22 cellular contexts compared by ENCODE assay signal in the genomic region with DNA sequence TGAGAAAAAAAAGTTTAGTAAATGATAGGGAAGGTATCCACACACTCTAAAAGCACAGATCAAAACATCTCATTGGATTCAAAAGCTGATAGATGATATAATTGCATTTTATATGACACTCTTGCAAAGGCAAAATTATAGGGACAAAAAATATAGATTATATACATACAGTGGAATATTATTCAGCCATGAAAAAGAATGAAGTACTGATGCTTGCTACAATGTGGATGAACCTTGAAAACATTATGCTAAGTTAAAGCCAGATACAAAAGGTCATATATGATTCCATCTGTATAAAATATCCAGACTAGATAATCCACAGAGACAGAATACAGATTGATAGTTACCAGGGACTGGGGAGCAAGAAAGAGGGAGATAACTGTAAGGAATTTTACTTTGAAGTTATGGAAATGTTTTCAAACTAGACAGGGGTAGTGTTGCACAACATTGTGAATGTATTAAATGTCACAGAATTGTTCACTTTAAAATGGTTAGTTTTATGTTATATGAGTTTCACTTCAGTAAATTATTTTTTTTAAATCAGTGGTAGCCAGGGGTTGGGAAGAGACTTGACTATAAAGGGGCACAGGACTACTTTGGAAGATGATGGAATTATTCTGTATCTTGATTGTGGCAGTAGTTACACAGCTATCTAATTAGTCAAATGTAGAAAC. TPM values are rescaled to one million over a fixed set of nuclear protein-coding genes. Genes with fewer than 3 reads are reported as not detected.
A peak's percentile ranks its signal among the peaks of the same experiment; 100 is the strongest.
DNase-seq lines count a peak whose midpoint lies in the region; ATAC-seq, FAIRE-seq and TF ChIP-seq lines count a peak whose summit lies in the region.
"Had no signal": no experiment of that assay in that cellular context is flagged by ENCODE, and none has a peak within 500 bp of the region (broad histone marks: within the 10 kb centered on the region; RNA-seq: fewer than 3 reads in every experiment).

No MANE protein-coding gene starts in this region.

- BruUV-seq in IMR-90 (replicated peaks; lab: Mats Ljungman, UMichigan): no TSS peak

- H2BK12ac ChIP-seq in H1 (ENCODE audit: low read depth, low read length): no peak overlapping the region

- H3K4me3 ChIP-seq in IMR-90 (ENCODE audit: insufficient read depth, low read depth, low read length) (no peak overlapping the region), H1 (ENCODE audit: extremely low read depth in 1 of 4, insufficient read depth in 2 of 4, low read depth in 3 of 4, low read length in 4 of 4) (no peak overlapping the region)
- H3K4me3 ChIP-seq: GM23248 had no signal

- H2BK5ac ChIP-seq in IMR-90 (ENCODE audit: low read depth, low read length, poor library complexity, severe bottlenecking) (no peak overlapping the region), H1 (ENCODE audit: low read depth, low read length) (no peak overlapping the region)

- intact Hi-C loops in IMR-90 (cut with micrococcal nuclease): no loop called here

- H3K4me3 Mint-ChIP-seq in activated naive CD4-positive, alpha-beta T cell treated with anti-CD3 and anti-CD28 coated beads, Interleukin-2, amount 50 U/mL, for 24 hours: no peak overlapping the region
- H3K4me3 Mint-ChIP-seq: H9, HFFc6 had no signal

- no peak overlapping the region; the same call in 1 of the 2 replicates for H3K56ac ChIP-seq in IMR-90 (ENCODE audit: extremely low read depth, insufficient read depth, low read length)
- no peak overlapping the region for H3K56ac ChIP-seq in H1 (replicated peaks; ENCODE audit: insufficient read length, low read depth, low read length)

- H3K18ac ChIP-seq in IMR-90 (ENCODE audit: low read depth, low read length) (no peak overlapping the region), H1 (ENCODE audit: extremely low read depth, low read length) (no peak overlapping the region)

- H3K27ac ChIP-seq in IMR-90 (ENCODE audit: insufficient read depth, low read length) (no peak overlapping the region), H1 (ENCODE audit: low read depth, low read length) (no peak overlapping the region)
- H3K27ac ChIP-seq: GM23248, RWPE1 had no signal

- in situ Hi-C loops in IMR-90 (cut with MboI; ENCODE audit: low sequenced_read_pairs): no loop called here

- ATAC-seq in activated naive CD4-positive, alpha-beta T cell treated with anti-CD3 and anti-CD28 coated beads, Interleukin-2, amount 50 U/mL, for 72 hours: no peak
- ATAC-seq in IMR-90 (ENCODE audit: low read depth): no peak
- no peak for ATAC-seq in HG03025 (IDR thresholded peaks at IDR 0.05; ENCODE audit: low FRiP score, unreplicated experiment)
- ATAC-seq: Panc1 had no signal

- H2AFZ ChIP-seq in IMR-90 (replicated peaks; ENCODE audit: low read length, poor library complexity): no peak overlapping the region
- no peak overlapping the region for H2AFZ ChIP-seq in H1 (ENCODE audit: low read length)
- H2AFZ ChIP-seq: GM23248 had no signal

- FAIRE-seq in H1 (lab: Jason Lieb, UNC): no peak
- FAIRE-seq: D721Med had no signal

- no peak overlapping the region for H3K23ac ChIP-seq in IMR-90 (ENCODE audit: low read depth, low read length)
- H3K23ac ChIP-seq in H1 (ENCODE audit: insufficient read length): no peak overlapping the region

- H4K8ac ChIP-seq in IMR-90 (ENCODE audit: low read depth in 2 of 2, low read length in 2 of 2) (no peak overlapping the region), H1 (ENCODE audit: extremely low read depth, insufficient read depth, low read length) (no peak overlapping the region)

- no peak overlapping the region for H2AK5ac ChIP-seq in IMR-90 (ENCODE audit: low read depth, low read length)
- no peak overlapping the region for H2AK5ac ChIP-seq in H1 (ENCODE audit: low read depth, low read length)

- H3K4me1 Mint-ChIP-seq in activated naive CD4-positive, alpha-beta T cell treated with anti-CD3 and anti-CD28 coated beads, Interleukin-2, amount 50 U/mL, for 24 hours: peaks cover 6% of the 10 kb centered on the region

- H4K91ac ChIP-seq in IMR-90 (ENCODE audit: insufficient read depth, low read depth, low read length) (no peak overlapping the region), H1 (replicated peaks; ENCODE audit: insufficient read length, low read length) (no peak overlapping the region)

- no peak for TF ChIP-seq EP300 in H1 (IDR thresholded peaks at IDR 0.05; ENCODE audit: borderline replicate concordance in 1 of 2, low read depth in 2 of 2, low read length in 2 of 2)

- H3K14ac ChIP-seq in IMR-90 (replicated peaks; ENCODE audit: low read depth, low read length) (no peak overlapping the region), H1 (ENCODE audit: insufficient read length) (no peak overlapping the region)

- H3K36me3 ChIP-seq in IMR-90 (ENCODE audit: control insufficient read depth, insufficient read depth, low read length) (no peaks in the 10 kb centered on the region), H1 (ENCODE audit: control insufficient read depth in 2 of 4, insufficient read depth in 4 of 4, low read length in 3 of 4) (no peaks in the 10 kb centered on the region)

- no peak for TF ChIP-seq POLR2A in IMR-90 (IDR thresholded peaks at IDR 0.05; ENCODE audit: low read depth, low read length)
- TF ChIP-seq POLR2A in H1 (IDR thresholded peaks at IDR 0.05; ENCODE audit: control extremely low read depth in 1 of 2, low read depth in 2 of 2, low read length in 2 of 2): no peak

- H3K9me1 ChIP-seq in IMR-90 (ENCODE audit: insufficient read depth, low read length): 0 out of 2 replicates have a peak, but pooled peaks cover 5% of the 10 kb centered on the region

- peak overlapping the region; percentile 5 for H3K27ac Mint-ChIP-seq in activated naive CD4-positive, alpha-beta T cell treated with anti-CD3 and anti-CD28 coated beads, Interleukin-2, amount 50 U/mL, for 24 hours
- no peak overlapping the region for H3K27ac Mint-ChIP-seq in activated naive CD4-positive, alpha-beta T cell treated with anti-CD3 and anti-CD28 coated beads, Interleukin-2, amount 50 U/mL, for 72 hours
- H3K27ac Mint-ChIP-seq: H9 had no signal

- no peaks in the 10 kb centered on the region for H3K23me2 ChIP-seq in H1 (ENCODE audit: low read depth, low read length)

- H2BK15ac ChIP-seq in IMR-90 (ENCODE audit: low read depth, low read length) (no peak overlapping the region), H1 (ENCODE audit: low read length) (no peak overlapping the region)

- H3K36me3 Mint-ChIP-seq in activated naive CD4-positive, alpha-beta T cell treated with anti-CD3 and anti-CD28 coated beads, Interleukin-2, amount 50 U/mL, for 24 hours: no peaks in the 10 kb centered on the region
- peaks cover 0 to 5% of the 10 kb centered on the region in 2 donors for H3K36me3 Mint-ChIP-seq in activated naive CD4-positive, alpha-beta T cell treated with anti-CD3 and anti-CD28 coated beads, Interleukin-2, amount 50 U/mL, for 72 hours

- peaks cover 19% of the 10 kb centered on the region for H3K27me3 Mint-ChIP-seq in activated naive CD4-positive, alpha-beta T cell treated with anti-CD3 and anti-CD28 coated beads, Interleukin-2, amount 50 U/mL, for 24 hours

- TF ChIP-seq CTCF in IMR-90 (conservative IDR thresholded peaks at IDR 0.05; ENCODE audit: low read depth, low read length) (no peak), H1 (IDR thresholded peaks at IDR 0.05; ENCODE audit: control extremely low read depth in 1 of 3, insufficient read depth in 1 of 3, low read depth in 1 of 3, low read length in 3 of 3) (no peak)

- CTCF ChIA-PET in IMR-90 (lab: Yijun Ruan, JAX) (no interaction called here), H1 (lab: Charles Lee; ENCODE audit: partially characterized antibody) (interaction anchor here (1.8 kb wide), 1 partner anchor 12 kb away, joined by 6 read pairs; no protein-coding TSS in a partner anchor)

- H4K20me1 ChIP-seq in IMR-90 (ENCODE audit: insufficient read depth, low read length): no peaks in the 10 kb centered on the region
- H4K20me1 ChIP-seq in H1 (replicated peaks in 1 of 2; ENCODE audit: control insufficient read depth in 1 of 2, insufficient read depth in 2 of 2, low read length in 2 of 2): no peaks in the 10 kb centered on the region

- H2BK120ac ChIP-seq in IMR-90 (ENCODE audit: low read depth, low read length) (no peak overlapping the region), H1 (replicated peaks; ENCODE audit: low read depth, low read length) (no peak overlapping the region)

- no peak overlapping the region for H2AK9ac ChIP-seq in IMR-90 (replicated peaks; ENCODE audit: low read depth, low read length, poor library complexity)

- H3K4ac ChIP-seq in IMR-90 (ENCODE audit: low read depth, low read length) (no peak overlapping the region), H1 (replicated peaks; ENCODE audit: insufficient read length, low read depth, low read length) (no peak overlapping the region)

- no peak overlapping the region for H2BK20ac ChIP-seq in IMR-90 (ENCODE audit: low read depth, low read length)
- no peak overlapping the region for H2BK20ac ChIP-seq in H1 (ENCODE audit: low read length)

- no peak for TF ChIP-seq RAD21 in IMR-90 (IDR thresholded peaks at IDR 0.05; ENCODE audit: low read length)
- no peak for TF ChIP-seq RAD21 in H1 (IDR thresholded peaks at IDR 0.05 in 1 of 2, conservative IDR thresholded peaks at IDR 0.05 in 1 of 2; ENCODE audit: low read depth in 2 of 2, low read length in 2 of 2)

- no peak overlapping the region for H4K5ac ChIP-seq in IMR-90 (ENCODE audit: low read depth, low read length)
- H4K5ac ChIP-seq in H1 (ENCODE audit: insufficient read length, low read depth, low read length): no peak overlapping the region

- POLR2A ChIA-PET in IMR-90 (lab: Charles Lee; ENCODE audit: unreplicated experiment): no interaction called here
- POLR2A ChIA-PET in H1 (lab: Charles Lee; ENCODE audit: partially characterized antibody): no interaction called here

- H3K79me1 ChIP-seq in IMR-90 (ENCODE audit: low read depth in 1 of 2, low read length in 2 of 2) (no peaks in the 10 kb centered on the region), H1 (ENCODE audit: low read depth, low read length) (no peaks in the 10 kb centered on the region)

- no peaks in the 10 kb centered on the region for H3K79me2 ChIP-seq in H1 (ENCODE audit: control insufficient read depth in 1 of 2, insufficient read depth in 2 of 2, low read length in 2 of 2)

- H3K9ac ChIP-seq in IMR-90 (ENCODE audit: low read depth, low read length) (no peak overlapping the region), H1 (replicated peaks in 1 of 4; ENCODE audit: extremely low read depth in 1 of 4, low read depth in 3 of 4, low read length in 3 of 4) (no peak overlapping the region)
- H3K9ac ChIP-seq: GM23248 had no signal

- dilution Hi-C loops in IMR-90 (cut with HindIII; ENCODE audit: low sequenced_read_pairs, unreplicated experiment): no loop called here

- DNase-seq in activated naive CD4-positive, alpha-beta T cell treated with anti-CD3 and anti-CD28 coated beads, Interleukin-2, amount 50 U/mL, for 72 hours (ENCODE audit: low spot score in 2 of 2): no peak
- DNase-seq in IMR-90 (no peak), H1 (ENCODE audit: low read depth in 1 of 2, low spot score in 2 of 2) (no peak)
- DNase-seq in activated CD4-positive, alpha-beta T cell treated with anti-CD3 and anti-CD28 coated beads, Interleukin-2, amount 50 U/mL, for 1 hour: no peak
- no peak for DNase-seq in stimulated activated CD4-positive, alpha-beta T cell treated with anti-CD3 and anti-CD28 coated beads, Interleukin-2, amount 100 ng/mL, for 48 hours
- DNase-seq: H9; HFFc6; Karpas-422; NCI-H1105; NCI-H1436 treated with DMSO at 0.1 percent for 48 hours; NCI-H187 treated with DMSO at 0.1 percent for 48 hours; NCI-H446; NCI-H526; NCI-H82; NK-92 treated with Interleukin-12 subunit alpha and Interleukin-12 subunit beta, amount 100 ng/mL, for 24 hours; SHP77 treated with DMSO at 0.1 percent for 48 hours had no signal

- H3K4me2 ChIP-seq in IMR-90 (ENCODE audit: low read depth, low read length): no peak overlapping the region
- no peak overlapping the region for H3K4me2 ChIP-seq in H1 (ENCODE audit: insufficient read depth in 1 of 2, low read depth in 2 of 2, low read length in 2 of 2)

- H3K4me1 ChIP-seq in IMR-90 (ENCODE audit: control insufficient read depth, insufficient read depth, low read length): no peaks in the 10 kb centered on the region
- peaks cover 0 to 12% (median 6%) of the 10 kb centered on the region in 4 experiments; a peak in 4 of 7 replicates for H3K4me1 ChIP-seq in H1 (replicated peaks in 1 of 4; ENCODE audit: control insufficient read depth in 3 of 4, insufficient read depth in 4 of 4, low read length in 3 of 4)

- no peaks in the 10 kb centered on the region for H3K9me3 Mint-ChIP-seq in activated naive CD4-positive, alpha-beta T cell treated with anti-CD3 and anti-CD28 coated beads, Interleukin-2, amount 50 U/mL, for 24 hours
- peaks cover 0 to 4% of the 10 kb centered on the region in 2 donors for H3K9me3 Mint-ChIP-seq in activated naive CD4-positive, alpha-beta T cell treated with anti-CD3 and anti-CD28 coated beads, Interleukin-2, amount 50 U/mL, for 72 hours
- H3K9me3 Mint-ChIP-seq: HFFc6 had no signal

- H3K27me3 ChIP-seq in IMR-90 (ENCODE audit: control insufficient read depth, insufficient read depth, low read length) (peaks cover 3% of the 10 kb centered on the region; the same call in 1 of the 2 replicates), H1 (replicated peaks in 1 of 4; ENCODE audit: control insufficient read depth in 3 of 4, extremely low read depth in 1 of 4, insufficient read depth in 3 of 4, low read length in 3 of 4) (no peaks in the 10 kb centered on the region)

- H3K9me3 ChIP-seq in IMR-90 (ENCODE audit: control insufficient read depth, insufficient read depth, low read length): no peaks in the 10 kb centered on the region
- no peaks in the 10 kb centered on the region for H3K9me3 ChIP-seq in H1 (ENCODE audit: insufficient read depth in 2 of 2, low read depth in 1 of 2, low read length in 1 of 2)

RNA-seq across cellular contexts. Expression of a gene that starts 41.7 kb away (rescaled TPM):
- 100 to 1,000 TPM in 1 of 2 donors, 10 to 100 TPM in 1; 62.1 to 106 TPM for total RNA-seq in activated naive CD4-positive, alpha-beta T cell treated with anti-CD3 and anti-CD28 coated beads, Interleukin-2, amount 50 U/mL, for 72 hours
- 48.9 and 70.8 TPM in 2 replicates for total RNA-seq in IMR-90 (2012; rRNA removed)
- polyA plus RNA-seq in IMR-90 (2012; rRNA removed) (32.9 and 38.9 TPM in 2 replicates), H1 (2011; rRNA removed) (25.4 and 43.5 TPM in 2 replicates)
- 6.7 and 14.3 TPM in 2 replicates for polyA plus RNA-seq in IMR-90 (2012; cell fraction: cytosol; rRNA removed)
- polyA plus RNA-seq in IMR-90 (2012; cell fraction: nucleus; rRNA removed; ENCODE audit: low replicate concordance): 0.98 and 6.9 TPM in 2 replicates
- total RNA-seq in H1 (2021; fragmentation: NEBNext Ultra II Directional; extraction: Animal tissue kit (Norgen Biotek cat#: 25700)): 41.5 and 48.3 TPM in 2 replicates
- 45.7 TPM for polyA plus RNA-seq in H1 (2011; cell fraction: cytosol; rRNA removed)
- polyA plus RNA-seq in H1 (2011; cell fraction: nucleus; rRNA removed): 10.7 TPM
- 26.3 to 34.7 TPM (median 32.0 TPM) in 4 replicates for polyA plus RNA-seq in H1 (2012, experiment 1 of 2)
- polyA plus RNA-seq in H1 (2012, experiment 2 of 2): 15.1 TPM
- polyA plus RNA-seq in H1 (2013, experiment 1 of 2): 96.1 TPM
- 92.4 TPM for polyA plus RNA-seq in H1 (2013, experiment 2 of 2)
- polyA minus RNA-seq in H1 (2011; rRNA and poly(A)+ RNA removed): 16.3 and 28.1 TPM in 2 replicates
- polyA minus RNA-seq in H1 (2011; cell fraction: cytosol; rRNA and poly(A)+ RNA removed): 16.1 TPM
- 16.6 TPM for polyA minus RNA-seq in H1 (2011; cell fraction: nucleus; rRNA and poly(A)+ RNA removed)
